12 cellular contexts compared by ENCODE assay signal in the genomic region with DNA sequence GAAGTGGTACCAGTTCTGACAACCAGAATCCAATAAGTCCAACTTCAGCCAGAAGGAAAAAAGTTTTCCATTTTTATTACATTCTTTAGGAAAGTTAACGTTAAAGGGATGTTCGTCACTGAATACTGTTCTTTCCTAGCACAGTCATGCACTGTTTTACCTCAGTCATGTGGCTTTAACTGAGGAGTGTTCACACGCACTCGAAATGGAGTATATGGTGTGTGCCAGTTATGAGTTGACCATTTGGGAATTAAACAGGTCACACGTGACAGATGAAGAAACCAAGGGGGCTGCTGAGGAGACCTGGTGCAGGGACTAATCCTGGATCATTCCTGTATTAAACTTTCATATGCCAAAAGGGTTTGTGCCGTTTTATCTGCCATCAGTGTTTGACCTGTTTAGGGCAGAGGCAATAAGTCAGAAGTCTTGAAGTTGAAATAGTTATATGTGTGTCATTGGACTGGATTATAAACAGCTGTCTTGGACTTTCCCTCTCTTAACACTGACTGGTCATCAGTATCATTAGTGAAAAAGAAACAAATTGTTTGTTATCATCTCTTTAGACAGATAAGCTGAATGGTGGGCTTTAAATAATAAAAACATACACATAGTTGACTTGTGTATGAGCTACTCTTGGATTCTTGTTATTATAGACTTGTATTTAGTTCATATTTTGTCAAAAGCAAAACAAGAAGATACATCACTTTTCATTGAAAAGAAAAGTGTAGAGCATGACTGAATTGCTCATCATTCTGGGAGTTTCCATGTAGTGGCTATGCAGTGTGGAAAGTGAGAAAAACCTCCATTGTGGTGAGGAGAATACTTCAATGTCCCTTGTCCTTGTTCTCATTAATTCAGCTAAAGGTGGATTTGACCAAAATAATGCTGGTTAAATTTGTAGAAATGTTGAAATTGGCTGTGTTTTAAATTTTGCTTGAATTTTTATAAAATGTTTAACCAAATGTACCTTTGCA.
A peak's percentile ranks its signal among the peaks of the same experiment; 100 is the strongest.
DNase-seq lines count a peak whose midpoint lies in the region; ATAC-seq and TF ChIP-seq lines count a peak whose summit lies in the region.
"Had no signal": no experiment of that assay in that cellular context is flagged by ENCODE, and none has a peak within 500 bp of the region (broad histone marks: within the 10 kb centered on the region; RNA-seq: fewer than 3 reads in every experiment).

No MANE protein-coding gene starts in this region.

- 82% methylated on average over 6 of the region's 6 CpGs for WGBS in smooth muscle cell (ENCODE audit: low lambda C conversion rate)

- CTCF ChIA-PET in CD4-positive, alpha-beta T cell (lab: Charles Lee): no interaction called here

- peaks cover 23% of the 10 kb centered on the region for H3K36me3 Mint-ChIP-seq in natural killer cell treated with Interleukin-12 subunit alpha and Interleukin-12 subunit beta and Interleukin-15 and Interleukin-18, amount 100 ng/mL, for 72 hours
- peaks cover 21% of the 10 kb centered on the region for H3K36me3 Mint-ChIP-seq in natural killer cell
- H3K36me3 Mint-ChIP-seq in CD4-positive, alpha-beta T cell (ENCODE audit: low read depth): peaks cover 62% of the 10 kb centered on the region

- no peak for TF ChIP-seq CTCF in natural killer cell (IDR thresholded peaks at IDR 0.05)
- no peak for TF ChIP-seq CTCF in CD4-positive, alpha-beta T cell (IDR thresholded peaks at IDR 0.05)
- no peak for TF ChIP-seq CTCF in smooth muscle cell (IDR thresholded peaks at IDR 0.05; ENCODE audit: borderline replicate concordance, insufficient read depth, poor library complexity, severe bottlenecking)

- no peaks in the 10 kb centered on the region for H3K4me1 ChIP-seq in smooth muscle cell (ENCODE audit: low read depth)

- intact Hi-C loops in natural killer cell (cut with micrococcal nuclease): no loop called here
- intact Hi-C loops in CD4-positive, alpha-beta T cell (cut with DNase I, micrococcal nuclease): no loop called here

- H2AFZ ChIP-seq in smooth muscle cell (ENCODE audit: low read depth): no peak overlapping the region

- no peak overlapping the region for H3K27ac ChIP-seq in CD4-positive, alpha-beta T cell (ENCODE audit: low read depth, low read length)
- no peak overlapping the region for H3K27ac ChIP-seq in smooth muscle cell (ENCODE audit: low read depth)

- H3K27me3 Mint-ChIP-seq in natural killer cell treated with Interleukin-12 subunit alpha and Interleukin-12 subunit beta and Interleukin-15 and Interleukin-18, amount 100 ng/mL, for 72 hours: no peaks in the 10 kb centered on the region
- no peaks in the 10 kb centered on the region for H3K27me3 Mint-ChIP-seq in natural killer cell (ENCODE audit: low read depth in 2 of 2)
- no peaks in the 10 kb centered on the region for H3K27me3 Mint-ChIP-seq in CD4-positive, alpha-beta T cell

- no peak overlapping the region for H3K4me3 ChIP-seq in smooth muscle cell

- no peak overlapping the region for H3K4me3 Mint-ChIP-seq in natural killer cell treated with Interleukin-12 subunit alpha and Interleukin-12 subunit beta and Interleukin-15 and Interleukin-18, amount 100 ng/mL, for 72 hours
- H3K4me3 Mint-ChIP-seq in natural killer cell: no peak overlapping the region
- H3K4me3 Mint-ChIP-seq in CD4-positive, alpha-beta T cell: no peak overlapping the region

- no peak overlapping the region for H3K9ac ChIP-seq in smooth muscle cell (ENCODE audit: low read depth)

- no peaks in the 10 kb centered on the region for H3K79me2 ChIP-seq in smooth muscle cell (ENCODE audit: low read depth)

- no peak for DNase-seq in natural killer cell treated with Interleukin-12 subunit alpha and Interleukin-12 subunit beta and Interleukin-15 and Interleukin-18, amount 100 ng/mL, for 72 hours (ENCODE audit: low spot score)
- no peak for DNase-seq in natural killer cell
- no peak for DNase-seq in CD4-positive, alpha-beta T cell
- DNase-seq in iPS-NIHi11 (ENCODE audit: low spot score): no peak
- DNase-seq in smooth muscle cell (lab: John Stamatoyannopoulos, UW; ENCODE audit: unreplicated experiment): no peak
- DNase-seq: activated CD8-positive, alpha-beta memory T cell treated with anti-CD3 and anti-CD28 coated beads for 24 hours; DMS79 treated with DMSO at 0.1 percent for 48 hours; NCI-H2081; T-helper 1 cell had no signal

- no peaks in the 10 kb centered on the region for H3K27me3 ChIP-seq in CD4-positive, alpha-beta T cell (ENCODE audit: control insufficient read depth, insufficient read depth, low read length)
- no peaks in the 10 kb centered on the region for H3K27me3 ChIP-seq in smooth muscle cell (ENCODE audit: low read depth)

- H3K4me2 ChIP-seq in smooth muscle cell: no peak overlapping the region

- peak overlapping the region in 1 of 2 donors; percentile 48 for H3K27ac Mint-ChIP-seq in natural killer cell treated with Interleukin-12 subunit alpha and Interleukin-12 subunit beta and Interleukin-15 and Interleukin-18, amount 100 ng/mL, for 72 hours
- H3K27ac Mint-ChIP-seq in natural killer cell: peak overlapping the region in 1 of 2 donors; percentile 38
- no peak overlapping the region for H3K27ac Mint-ChIP-seq in CD4-positive, alpha-beta T cell

- ATAC-seq in natural killer cell treated with Interleukin-12 subunit alpha and Interleukin-12 subunit beta and Interleukin-15 and Interleukin-18, amount 100 ng/mL, for 72 hours: peak; percentile 38 to 84
- ATAC-seq in natural killer cell: no peak
- peak; percentile 63 for ATAC-seq in HG02678 (IDR thresholded peaks at IDR 0.05; ENCODE audit: unreplicated experiment)
- peak; percentile 62 for ATAC-seq in HG03460 (IDR thresholded peaks at IDR 0.05; ENCODE audit: unreplicated experiment)
- no peak for ATAC-seq in CD4-positive, alpha-beta T cell (ENCODE audit: poor library complexity)
- ATAC-seq in GM21515 (IDR thresholded peaks at IDR 0.05; ENCODE audit: unreplicated experiment): no peak

- no peaks in the 10 kb centered on the region for H3K9me3 Mint-ChIP-seq in natural killer cell treated with Interleukin-12 subunit alpha and Interleukin-12 subunit beta and Interleukin-15 and Interleukin-18, amount 100 ng/mL, for 72 hours
- no peaks in the 10 kb centered on the region for H3K9me3 Mint-ChIP-seq in natural killer cell
- no peaks in the 10 kb centered on the region for H3K9me3 Mint-ChIP-seq in CD4-positive, alpha-beta T cell

- peaks cover 5 to 12% of the 10 kb centered on the region in 2 donors for H3K4me1 Mint-ChIP-seq in natural killer cell treated with Interleukin-12 subunit alpha and Interleukin-12 subunit beta and Interleukin-15 and Interleukin-18, amount 100 ng/mL, for 72 hours (ENCODE audit: low read depth in 2 of 2)
- H3K4me1 Mint-ChIP-seq in natural killer cell: no peaks in the 10 kb centered on the region
- no peaks in the 10 kb centered on the region for H3K4me1 Mint-ChIP-seq in CD4-positive, alpha-beta T cell (ENCODE audit: low read depth)

- H3K9me3 ChIP-seq in CD4-positive, alpha-beta T cell (ENCODE audit: control insufficient read depth, low read length): no peaks in the 10 kb centered on the region
- no peaks in the 10 kb centered on the region for H3K9me3 ChIP-seq in smooth muscle cell (replicated peaks; ENCODE audit: low read depth)

- POLR2A ChIA-PET in CD4-positive, alpha-beta T cell (lab: Charles Lee): no interaction called here

- H3F3A ChIP-seq in smooth muscle cell (ENCODE audit: low read depth): no peaks in the 10 kb centered on the region

- no peaks in the 10 kb centered on the region for H4K20me1 ChIP-seq in smooth muscle cell (ENCODE audit: low read depth)

- no peaks in the 10 kb centered on the region for H3K36me3 ChIP-seq in smooth muscle cell (ENCODE audit: low read depth)

Comparison
In these comparisons a context has a peak if more than half of its experiments do, and no peak if none do; other contexts are left out.
1. ATAC-seq: peak in natural killer cell treated with Interleukin-12 subunit alpha and Interleukin-12 subunit beta and Interleukin-15 and Interleukin-18, amount 100 ng/mL, for 72 hours (2 of 2), HG02678 (single experiment) and HG03460 (single experiment); none in natural killer cell (0 of 3), CD4-positive, alpha-beta T cell (single experiment) and GM21515 (single experiment).